ENCODE assay signal across 1 cellular context in the genomic region with DNA sequence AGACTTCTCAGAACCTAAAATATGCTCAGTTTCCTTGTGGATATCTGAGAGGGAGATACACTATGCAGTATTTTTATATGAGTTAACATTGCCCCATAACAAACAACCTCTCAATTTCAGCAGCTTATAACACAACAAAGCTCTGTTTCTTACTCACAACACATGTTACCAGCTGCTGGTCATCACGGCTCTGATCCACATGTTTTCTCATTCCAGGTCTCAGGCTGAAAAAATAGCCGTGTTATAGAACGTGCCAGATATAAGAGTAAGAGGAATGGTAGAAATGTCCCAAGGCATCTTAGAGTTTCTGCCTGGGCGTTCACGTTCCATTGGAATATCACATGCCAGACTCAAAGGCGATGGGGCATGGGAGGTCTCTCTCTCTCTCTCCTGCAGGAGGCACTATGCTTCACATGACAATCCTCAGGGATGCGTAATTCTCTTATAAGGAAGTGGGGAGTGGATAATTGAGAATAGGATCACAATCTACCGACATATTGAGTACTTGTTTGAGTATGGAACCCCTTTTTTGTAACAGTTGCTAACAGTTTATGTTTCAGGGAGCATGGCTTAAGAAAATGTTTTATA.
TF ChIP-seq lines count a peak whose summit lies in the region.

No MANE protein-coding gene starts in this region.

TF ChIP-seq in IMR-90, 13 proteins besides CTCF, POLR2A, EP300 and RAD21:
- TF ChIP-seq CEBPB (IDR thresholded peaks at IDR 0.05; ENCODE audit: low read depth, low read length) = no peak
- peak; percentile 11; the same call in 1 of the 2 replicates for TF ChIP-seq SMC3 (IDR thresholded peaks at IDR 0.05; ENCODE audit: low read depth, low read length)
- no peak for TF ChIP-seq NFE2L2 (IDR thresholded peaks at IDR 0.05; ENCODE audit: low read depth, low read length)
- no peak for TF ChIP-seq FOS (IDR thresholded peaks at IDR 0.05; ENCODE audit: low read depth, low read length)
- TF ChIP-seq CHD1 (IDR thresholded peaks at IDR 0.05; ENCODE audit: low read depth, low read length) = no peak
- no peak for TF ChIP-seq MAZ (IDR thresholded peaks at IDR 0.05; ENCODE audit: borderline replicate concordance, low read depth, low read length)
- TF ChIP-seq, protein P1, sequence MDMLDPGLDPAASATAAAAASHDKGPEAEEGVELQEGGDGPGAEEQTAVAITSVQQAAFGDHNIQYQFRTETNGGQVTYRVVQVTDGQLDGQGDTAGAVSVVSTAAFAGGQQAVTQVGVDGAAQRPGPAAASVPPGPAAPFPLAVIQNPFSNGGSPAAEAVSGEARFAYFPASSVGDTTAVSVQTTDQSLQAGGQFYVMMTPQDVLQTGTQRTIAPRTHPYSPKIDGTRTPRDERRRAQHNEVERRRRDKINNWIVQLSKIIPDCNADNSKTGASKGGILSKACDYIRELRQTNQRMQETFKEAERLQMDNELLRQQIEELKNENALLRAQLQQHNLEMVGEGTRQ (IDR thresholded peaks at IDR 0.05; ENCODE audit: low read depth, low read length) = no peak
